ENCODE assay signal across 8 cellular contexts in the genomic region with DNA sequence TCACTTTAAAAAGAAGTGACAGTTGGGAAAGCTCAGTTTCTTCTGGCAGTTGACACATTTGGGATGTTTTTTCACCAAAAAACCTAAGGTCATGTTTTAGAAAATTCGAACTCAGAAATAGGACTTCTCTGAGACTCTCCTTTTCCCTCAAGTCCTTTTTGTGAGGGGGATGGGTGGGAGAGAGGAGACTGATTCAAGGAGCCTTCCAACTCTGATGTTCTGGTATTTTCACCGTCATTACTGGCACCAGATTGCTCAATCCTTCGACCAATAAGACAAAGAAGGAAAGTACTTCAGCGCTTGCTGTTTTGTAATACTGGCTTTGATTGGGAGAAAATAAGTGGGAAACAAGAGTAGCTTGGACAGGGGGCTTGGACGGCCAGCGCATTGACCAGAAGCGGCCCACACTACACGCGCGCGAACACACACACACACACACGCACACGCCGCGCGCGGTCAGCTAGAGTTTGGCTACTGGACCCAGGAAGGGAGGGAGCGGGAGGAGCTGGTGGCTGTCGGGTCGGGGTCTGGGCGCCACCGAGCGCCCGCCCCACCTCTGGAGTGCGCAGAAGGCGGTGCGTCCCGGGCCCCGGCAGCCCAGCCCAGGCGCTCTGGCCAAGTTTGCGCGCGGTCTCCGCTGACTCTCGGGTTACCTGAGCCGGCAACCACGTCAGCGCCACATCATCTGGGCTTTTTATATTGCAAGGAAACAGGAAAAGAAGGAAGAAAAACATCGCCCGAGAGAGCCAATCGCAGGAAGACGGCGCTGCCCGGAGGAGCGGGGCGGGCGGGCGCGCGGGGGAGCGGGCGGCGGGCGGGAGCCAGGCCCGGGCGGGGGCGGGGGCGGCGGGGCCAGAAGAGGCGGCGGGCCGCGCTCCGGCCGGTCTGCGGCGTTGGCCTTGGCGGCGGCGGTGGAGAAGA. TPM values are rescaled to one million over a fixed set of nuclear protein-coding genes. Genes with fewer than 3 reads are reported as not detected.
A peak's percentile ranks its signal among the peaks of the same experiment; 100 is the strongest.
DNase-seq lines count a peak whose midpoint lies in the region; ATAC-seq and TF ChIP-seq lines count a peak whose summit lies in the region.

A gene (plus strand): TSS at position 855 of the 921 bp plus-strand sequence. CDS start 66 bp downstream, at position 921.

- DNase-seq in GM10248 (ENCODE audit: extremely low spot score), result peak; percentile 49
- no peak for DNase-seq in activated naive CD8-positive, alpha-beta T cell treated with anti-CD3 and anti-CD28 coated beads, Interleukin-2, amount 50 U/mL, for 24 hours
- DNase-seq in heart left ventricle, result peak; percentile 25 to 69 (median 64)
- DNase-seq in putamen (ENCODE audit: low spot score), result peak; percentile 53
- DNase-seq in GM19240 (ENCODE audit: insufficient read length, low spot score), result no peak
- DNase-seq in NCI-H146 (lab: John Stamatoyannopoulos, UW), result no peak

- no peaks in the 10 kb centered on the region for H3K36me3 Mint-ChIP-seq in activated naive CD8-positive, alpha-beta T cell treated with anti-CD3 and anti-CD28 coated beads, Interleukin-2, amount 50 U/mL, for 24 hours (ENCODE audit: low read depth)

- POLR2A ChIA-PET in GM10248 (lab: Yijun Ruan, JAX), result no interaction called here

- no peaks in the 10 kb centered on the region for H3K36me3 ChIP-seq in heart left ventricle

- no peaks in the 10 kb centered on the region for H3K4me1 Mint-ChIP-seq in activated naive CD8-positive, alpha-beta T cell treated with anti-CD3 and anti-CD28 coated beads, Interleukin-2, amount 50 U/mL, for 24 hours

- intact Hi-C loops in heart left ventricle (cut with DNase I), result loop anchor here in 3 of 10 donors (2.0 to 10.0 kb wide), 4 partner anchors 51 to 179 kb away; no protein-coding TSS in a partner anchor

- no peak for ATAC-seq in activated naive CD8-positive, alpha-beta T cell treated with anti-CD3 and anti-CD28 coated beads, Interleukin-2, amount 50 U/mL, for 24 hours
- peak; percentile 72 to 87 (median 83) for ATAC-seq in heart left ventricle

- TF ChIP-seq RAD21 in Ishikawa (IDR thresholded peaks at IDR 0.05; ENCODE audit: low read depth), result no peak

- H3K4me1 ChIP-seq in heart left ventricle, result peaks cover 0 to 15% (median 0%) of the 10 kb centered on the region in 12 donors

- peak in 1 of 2 donors; percentile 45 for TF ChIP-seq POLR2A in heart left ventricle (IDR thresholded peaks at IDR 0.05)

- no peak for TF ChIP-seq CTCF in 22Rv1 (IDR thresholded peaks at IDR 0.05)
- no peak for TF ChIP-seq CTCF in GM10248 (IDR thresholded peaks at IDR 0.05; ENCODE audit: control extremely low read depth, extremely low read depth, low read depth, missing control alignments)
- TF ChIP-seq CTCF in heart left ventricle (IDR thresholded peaks at IDR 0.05), result no peak

- H3K27ac ChIP-seq in 22Rv1 (peak within 1 kb of the TSS; percentile 83), heart left ventricle (peak within 1 kb of the TSS in 9 of 12 donors; percentile 42 to 68 (median 61))

- peaks cover 0 to 48% (median 4%) of the 10 kb centered on the region in 9 donors for H3K27me3 ChIP-seq in heart left ventricle

- H3K27ac Mint-ChIP-seq in activated naive CD8-positive, alpha-beta T cell treated with anti-CD3 and anti-CD28 coated beads, Interleukin-2, amount 50 U/mL, for 24 hours, result no peak within 1 kb of the TSS

- CTCF ChIA-PET in GM10248 (lab: Yijun Ruan, JAX), result interaction anchor here (1.0 to 1.6 kb wide), 3 partner anchors 12 to 174 kb away, joined by 3 to 4 read pairs (median 3); no protein-coding TSS in a partner anchor

- H3K4me3 ChIP-seq in heart left ventricle, result peak within 1 kb of the TSS; percentile 46 to 78 (median 63)

- 1 to 2% (median 2%) methylated on average over 38 to 70 of the region's 70 CpGs for WGBS in heart left ventricle, 4 donors

- no peaks in the 10 kb centered on the region for H3K9me3 Mint-ChIP-seq in activated naive CD8-positive, alpha-beta T cell treated with anti-CD3 and anti-CD28 coated beads, Interleukin-2, amount 50 U/mL, for 24 hours

- no peak for TF ChIP-seq EP300 in Ishikawa (IDR thresholded peaks at IDR 0.05; ENCODE audit: borderline replicate concordance)

- H3K4me3 Mint-ChIP-seq in activated naive CD8-positive, alpha-beta T cell treated with anti-CD3 and anti-CD28 coated beads, Interleukin-2, amount 50 U/mL, for 24 hours, result peak within 1 kb of the TSS; percentile 48

- H3K9me3 ChIP-seq in heart left ventricle, result no peaks in the 10 kb centered on the region

- peaks cover 59% of the 10 kb centered on the region for H3K27me3 Mint-ChIP-seq in activated naive CD8-positive, alpha-beta T cell treated with anti-CD3 and anti-CD28 coated beads, Interleukin-2, amount 50 U/mL, for 24 hours

TF ChIP-seq in Ishikawa, 13 proteins besides CTCF, POLR2A, EP300 and RAD21:
- TF ChIP-seq ZBTB7A (IDR thresholded peaks at IDR 0.05; ENCODE audit: low read depth), result peak; percentile 29
- no peak for TF ChIP-seq TEAD4 (IDR thresholded peaks at IDR 0.05)
- TF ChIP-seq, protein P1, sequence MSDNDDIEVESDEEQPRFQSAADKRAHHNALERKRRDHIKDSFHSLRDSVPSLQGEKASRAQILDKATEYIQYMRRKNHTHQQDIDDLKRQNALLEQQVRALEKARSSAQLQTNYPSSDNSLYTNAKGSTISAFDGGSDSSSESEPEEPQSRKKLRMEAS (IDR thresholded peaks at IDR 0.05), result peak; percentile 64; the same call in 1 of the 2 replicates
- TF ChIP-seq NFIC (IDR thresholded peaks at IDR 0.05), result peak; percentile 55; the same call in 1 of the 2 replicates
- no peak for TF ChIP-seq TCF12 (IDR thresholded peaks at IDR 0.05; ENCODE audit: low read depth)
- TF ChIP-seq, protein P2, sequence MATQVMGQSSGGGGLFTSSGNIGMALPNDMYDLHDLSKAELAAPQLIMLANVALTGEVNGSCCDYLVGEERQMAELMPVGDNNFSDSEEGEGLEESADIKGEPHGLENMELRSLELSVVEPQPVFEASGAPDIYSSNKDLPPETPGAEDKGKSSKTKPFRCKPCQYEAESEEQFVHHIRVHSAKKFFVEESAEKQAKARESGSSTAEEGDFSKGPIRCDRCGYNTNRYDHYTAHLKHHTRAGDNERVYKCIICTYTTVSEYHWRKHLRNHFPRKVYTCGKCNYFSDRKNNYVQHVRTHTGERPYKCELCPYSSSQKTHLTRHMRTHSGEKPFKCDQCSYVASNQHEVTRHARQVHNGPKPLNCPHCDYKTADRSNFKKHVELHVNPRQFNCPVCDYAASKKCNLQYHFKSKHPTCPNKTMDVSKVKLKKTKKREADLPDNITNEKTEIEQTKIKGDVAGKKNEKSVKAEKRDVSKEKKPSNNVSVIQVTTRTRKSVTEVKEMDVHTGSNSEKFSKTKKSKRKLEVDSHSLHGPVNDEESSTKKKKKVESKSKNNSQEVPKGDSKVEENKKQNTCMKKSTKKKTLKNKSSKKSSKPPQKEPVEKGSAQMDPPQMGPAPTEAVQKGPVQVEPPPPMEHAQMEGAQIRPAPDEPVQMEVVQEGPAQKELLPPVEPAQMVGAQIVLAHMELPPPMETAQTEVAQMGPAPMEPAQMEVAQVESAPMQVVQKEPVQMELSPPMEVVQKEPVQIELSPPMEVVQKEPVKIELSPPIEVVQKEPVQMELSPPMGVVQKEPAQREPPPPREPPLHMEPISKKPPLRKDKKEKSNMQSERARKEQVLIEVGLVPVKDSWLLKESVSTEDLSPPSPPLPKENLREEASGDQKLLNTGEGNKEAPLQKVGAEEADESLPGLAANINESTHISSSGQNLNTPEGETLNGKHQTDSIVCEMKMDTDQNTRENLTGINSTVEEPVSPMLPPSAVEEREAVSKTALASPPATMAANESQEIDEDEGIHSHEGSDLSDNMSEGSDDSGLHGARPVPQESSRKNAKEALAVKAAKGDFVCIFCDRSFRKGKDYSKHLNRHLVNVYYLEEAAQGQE (IDR thresholded peaks at IDR 0.05; ENCODE audit: low read depth), result no peak; the same call in 1 of the 2 replicates
- TF ChIP-seq CEBPB (IDR thresholded peaks at IDR 0.05), result peak; percentile 94
- peak; percentile 89 for TF ChIP-seq CREB1 (IDR thresholded peaks at IDR 0.05; ENCODE audit: low read depth)
- no peak for TF ChIP-seq EGR1 (IDR thresholded peaks at IDR 0.05)
- 0 out of 2 replicates have a peak, but pooled peaks have one; percentile 42 for TF ChIP-seq FOXM1 (IDR thresholded peaks at IDR 0.05; ENCODE audit: borderline replicate concordance, low read depth)
- no peak; the same call in 1 of the 2 replicates for TF ChIP-seq TAF1 (IDR thresholded peaks at IDR 0.05; ENCODE audit: low read depth)
- TF ChIP-seq YY1 (IDR thresholded peaks at IDR 0.05; ENCODE audit: low read depth), result peak; percentile 8; the same call in 1 of the 2 replicates
- TF ChIP-seq, protein P3, sequence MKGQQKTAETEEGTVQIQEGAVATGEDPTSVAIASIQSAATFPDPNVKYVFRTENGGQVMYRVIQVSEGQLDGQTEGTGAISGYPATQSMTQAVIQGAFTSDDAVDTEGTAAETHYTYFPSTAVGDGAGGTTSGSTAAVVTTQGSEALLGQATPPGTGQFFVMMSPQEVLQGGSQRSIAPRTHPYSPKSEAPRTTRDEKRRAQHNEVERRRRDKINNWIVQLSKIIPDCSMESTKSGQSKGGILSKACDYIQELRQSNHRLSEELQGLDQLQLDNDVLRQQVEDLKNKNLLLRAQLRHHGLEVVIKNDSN (IDR thresholded peaks at IDR 0.05), result no peak

RNA-seq across cellular contexts. Expression of the gene that starts here (rescaled TPM):
- total RNA-seq in heart left ventricle, result 10 to 100 TPM in 5 of 9 donors, 1 to 10 TPM in 4; 5.9 to 28.3 (median 10.5) TPM
- 10 to 100 TPM in 1 of 2 donors, 1 to 10 TPM in 1; 6.0 to 11.9 TPM for polyA plus RNA-seq in heart left ventricle

Comparison
In these comparisons a context has a peak if more than half of its experiments do, and no peak if none do; other contexts are left out.
1. DNase-seq: peak in GM10248 (single experiment), heart left ventricle (5 of 5) and putamen (single experiment); none in activated naive CD8-positive, alpha-beta T cell treated with anti-CD3 and anti-CD28 coated beads, Interleukin-2, amount 50 U/mL, for 24 hours (single experiment), GM19240 (single experiment) and NCI-H146 (single experiment).